1 cellular context compared by ENCODE assay signal in genomic region chr20:37251836-37252477, GRCh38.
A peak's percentile ranks its signal among the peaks of the same experiment; 100 is the strongest.
TF ChIP-seq lines count a peak whose summit lies in the region.

No MANE protein-coding gene starts in this region.

TF ChIP-seq in HepG2, 621 proteins besides CTCF, POLR2A, EP300 and RAD21:
- no peak for TF ChIP-seq MZF1 (CRISPR knock-in tag; IDR thresholded peaks at IDR 0.05; ENCODE audit: borderline replicate concordance)
- no peak for TF ChIP-seq MIER2 (CRISPR knock-in tag; IDR thresholded peaks at IDR 0.05)
- no peak for TF ChIP-seq ARNT (IDR thresholded peaks at IDR 0.05)
- TF ChIP-seq ZFX (CRISPR knock-in tag; IDR thresholded peaks at IDR 0.05; ENCODE audit: low read depth): 0 out of 2 replicates have a peak, but pooled peaks have one; percentile 16
- no peak for TF ChIP-seq HNRNPUL1 (IDR thresholded peaks at IDR 0.05; ENCODE audit: low read depth, low read length)
- TF ChIP-seq, protein P1, sequence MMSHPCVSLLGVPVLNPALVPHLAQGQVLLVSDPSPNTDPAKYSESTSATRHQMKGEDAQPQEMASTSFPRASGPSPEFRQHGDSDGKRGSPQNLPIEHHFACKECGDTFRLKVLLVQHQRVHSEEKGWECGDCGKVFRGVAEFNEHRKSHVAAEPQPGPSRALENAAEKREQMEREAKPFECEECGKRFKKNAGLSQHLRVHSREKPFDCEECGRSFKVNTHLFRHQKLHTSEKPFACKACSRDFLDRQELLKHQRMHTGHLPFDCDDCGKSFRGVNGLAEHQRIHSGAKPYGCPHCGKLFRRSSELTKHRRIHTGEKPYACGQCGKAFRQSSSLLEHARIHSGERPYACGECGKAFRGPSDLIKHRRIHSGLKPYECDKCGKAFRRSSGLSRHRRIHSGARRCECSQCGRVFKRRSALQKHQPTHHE (CRISPR knock-in tag; IDR thresholded peaks at IDR 0.05; ENCODE audit: borderline replicate concordance): no peak
- no peak for TF ChIP-seq TSC22D2 (CRISPR knock-in tag; IDR thresholded peaks at IDR 0.05; ENCODE audit: borderline replicate concordance)
- TF ChIP-seq SSRP1 (CRISPR knock-in tag; IDR thresholded peaks at IDR 0.05): no peak
- no peak for TF ChIP-seq ZNF543 (CRISPR knock-in tag; IDR thresholded peaks at IDR 0.05)
- TF ChIP-seq ZNF768 (CRISPR knock-in tag; IDR thresholded peaks at IDR 0.05): peak; percentile 29; the same call in 1 of the 2 replicates
- TF ChIP-seq E2F2 (CRISPR knock-in tag; IDR thresholded peaks at IDR 0.05; ENCODE audit: borderline replicate concordance): no peak
